16 cellular contexts compared by ENCODE assay signal in genomic region chr1:43952731-43953350, GRCh38. TPM values are rescaled to one million over a fixed set of nuclear protein-coding genes. Genes with fewer than 3 reads are reported as not detected.
DNase-seq lines count a peak whose midpoint lies in the region; ATAC-seq, FAIRE-seq and TF ChIP-seq lines count a peak whose summit lies in the region.
"Had no signal": no experiment of that assay in that cellular context is flagged by ENCODE, and none has a peak within 500 bp of the region (broad histone marks: within the 10 kb centered on the region; RNA-seq: fewer than 3 reads in every experiment).

No MANE protein-coding gene starts in this region.

- no peaks in the 10 kb centered on the region for H3K9me3 Mint-ChIP-seq in progenitor cell of endocrine pancreas (ENCODE audit: low read depth)
- H3K9me3 Mint-ChIP-seq: T-helper 1 cell treated with Interleukin-12 subunit alpha and Interleukin-12 subunit beta and Interleukin-4 antibody, amounts not matched to agents 30 μg/mL and 1 μg/mL, for 36 hours had no signal

- ATAC-seq in GM21526 (IDR thresholded peaks at IDR 0.05; ENCODE audit: low FRiP score, unreplicated experiment) (no peak), HG03139 (IDR thresholded peaks at IDR 0.05; ENCODE audit: unreplicated experiment) (no peak)
- ATAC-seq: activated CD8-positive, alpha-beta T cell treated with anti-CD3 and anti-CD28 coated beads, Interleukin-2, amount 10 ng/mL, durations not matched to agents 7 days and 5 days; gastroesophageal sphincter had no signal

- no peaks in the 10 kb centered on the region for H3K27me3 Mint-ChIP-seq in progenitor cell of endocrine pancreas
- H3K27me3 Mint-ChIP-seq: activated naive CD8-positive, alpha-beta T cell had no signal

- FAIRE-seq in islet of Langerhans (lab: Jason Lieb, UNC) = peak; percentile 93

- H3K36me3 Mint-ChIP-seq in progenitor cell of endocrine pancreas (ENCODE audit: insufficient read depth) = peaks cover 4% of the 10 kb centered on the region

- POLR2A ChIA-PET in RWPE1 (lab: Yijun Ruan, JAX; ENCODE audit: low non-redundant PET) = no interaction called here

- H3K4me3 Mint-ChIP-seq in progenitor cell of endocrine pancreas (ENCODE audit: low read depth) = no peak overlapping the region
- H3K4me3 Mint-ChIP-seq: activated CD8-positive, alpha-beta T cell treated with anti-CD3 and anti-CD28 coated beads, Interleukin-2, amount 10 ng/mL, durations not matched to agents 7 days and 5 days; activated naive CD8-positive, alpha-beta T cell; T-helper 1 cell treated with Interleukin-12 subunit alpha and Interleukin-12 subunit beta and Interleukin-4 antibody, amounts not matched to agents 30 μg/mL and 1 μg/mL, for 36 hours had no signal

- peak overlapping the region; percentile 33 for H3K27ac ChIP-seq in RWPE1
- H3K27ac ChIP-seq: gastroesophageal sphincter had no signal

- CTCF ChIA-PET in RWPE1 (lab: Yijun Ruan, JAX) = no interaction called here

- no peak overlapping the region for H3K27ac Mint-ChIP-seq in progenitor cell of endocrine pancreas
- H3K27ac Mint-ChIP-seq: activated CD8-positive, alpha-beta T cell treated with anti-CD3 and anti-CD28 coated beads, Interleukin-2, amount 10 ng/mL, durations not matched to agents 7 days and 5 days; activated naive CD8-positive, alpha-beta T cell; T-helper 1 cell treated with Interleukin-12 subunit alpha and Interleukin-12 subunit beta and Interleukin-4 antibody, amounts not matched to agents 30 μg/mL and 1 μg/mL, for 36 hours had no signal

- TF ChIP-seq CTCF in RWPE1 (conservative IDR thresholded peaks at IDR 0.05; ENCODE audit: low read depth) (no peak), progenitor cell of endocrine pancreas (IDR thresholded peaks at IDR 0.05; ENCODE audit: unreplicated experiment) (no peak)

- DNase-seq in Ammon's horn (ENCODE audit: low spot score) (peak; percentile 49), NCI-H187 (lab: John Stamatoyannopoulos, UW) (peak; percentile 71 to 88), RWPE1 (ENCODE audit: low spot score) (no peak), progenitor cell of endocrine pancreas (ENCODE audit: low spot score, unreplicated experiment) (no peak), SKM-1 (lab: John Stamatoyannopoulos, UW; ENCODE audit: unreplicated experiment) (no peak)
- DNase-seq: activated CD8-positive, alpha-beta T cell treated with anti-CD3 and anti-CD28 coated beads, Interleukin-2, amount 10 ng/mL, durations not matched to agents 7 days and 5 days; DND-41; KBM-7 had no signal

- H3K4me1 Mint-ChIP-seq in progenitor cell of endocrine pancreas (ENCODE audit: low read depth) = peaks cover 10% of the 10 kb centered on the region

RNA-seq across cellular contexts. Expression of gene IPO13, which starts 6.1 kb away (rescaled TPM):
- 34.6 and 35.8 TPM in 2 replicates for total RNA-seq in progenitor cell of endocrine pancreas

RNA-seq across cellular contexts. Expression of gene DPH2, which starts 17.0 kb away (rescaled TPM):
- total RNA-seq in progenitor cell of endocrine pancreas = 24.9 and 25.4 TPM in 2 replicates

RNA-seq across cellular contexts. Expression of gene ARTN, which starts 19.2 kb away (rescaled TPM):
- 1.1 and 2.0 TPM in 2 replicates for total RNA-seq in progenitor cell of endocrine pancreas
- total RNA-seq: A172, lung microvascular endothelial cell had no signal

RNA-seq across cellular contexts. Expression of gene ATP6V0B, which starts 21.9 kb away (rescaled TPM):
- 104 and 108 TPM in 2 replicates for total RNA-seq in progenitor cell of endocrine pancreas

RNA-seq across cellular contexts. Expression of gene B4GALT2, which starts 26.2 kb away (rescaled TPM):
- 61.7 and 63.1 TPM in 2 replicates for total RNA-seq in progenitor cell of endocrine pancreas

Comparison
In these comparisons a context has a peak if more than half of its experiments do, and no peak if none do; other contexts are left out.
1. DNase-seq: peak in Ammon's horn (single experiment) and NCI-H187 (2 of 2); none in RWPE1 (single experiment), progenitor cell of endocrine pancreas (single experiment) and SKM-1 (single experiment).